ENCODE assay signal across 19 cellular contexts in genomic region chr17:1469231-1469852, GRCh38. TPM values are rescaled to one million over a fixed set of nuclear protein-coding genes. Genes with fewer than 3 reads are reported as not detected.
DNase-seq lines count a peak whose midpoint lies in the region; ATAC-seq, FAIRE-seq and TF ChIP-seq lines count a peak whose summit lies in the region.
"Had no signal": no experiment of that assay in that cellular context is flagged by ENCODE, and none has a peak within 500 bp of the region (broad histone marks: within the 10 kb centered on the region; RNA-seq: fewer than 3 reads in every experiment).

No MANE protein-coding gene starts in this region.

- H3K27ac ChIP-seq in GM12878 (ENCODE audit: control insufficient read depth, insufficient read depth) (no peak overlapping the region), liver (ENCODE audit: low read depth in 1 of 2, low read length in 2 of 2) (peak overlapping the region in 1 of 2 donors; percentile 83)
- H3K27ac ChIP-seq: ovary, skin epidermis, thoracic aorta had no signal

- no peak for TF ChIP-seq RAD21 in GM12878 (IDR thresholded peaks at IDR 0.05; ENCODE audit: insufficient read depth, low read depth, low read length)
- peak in 1 of 2 donors; percentile 16 for TF ChIP-seq RAD21 in liver (IDR thresholded peaks at IDR 0.05)

- H3K9ac ChIP-seq in GM12878 (ENCODE audit: control insufficient read depth, insufficient read depth, low read length): no peak overlapping the region
- no peak overlapping the region for H3K9ac ChIP-seq in liver (ENCODE audit: low read depth in 1 of 2, low read length in 2 of 2)

- TF ChIP-seq CTCF in GM12878 (IDR thresholded peaks at IDR 0.05 in 2 of 3, conservative IDR thresholded peaks at IDR 0.05 in 1 of 3; ENCODE audit: control insufficient read depth in 2 of 3, extremely low read depth in 1 of 3, insufficient read depth in 1 of 3, low read depth in 3 of 3, low read length in 3 of 3) (no peak), liver (IDR thresholded peaks at IDR 0.05; ENCODE audit: low read depth, low read length, missing input control) (no peak)

- TF ChIP-seq EP300 in GM12878 (IDR thresholded peaks at IDR 0.05; ENCODE audit: borderline replicate concordance in 1 of 2, control insufficient read depth in 1 of 2, low read depth in 2 of 2, low read length in 2 of 2): no peak

- no peaks in the 10 kb centered on the region for H4K20me1 ChIP-seq in GM12878 (ENCODE audit: control insufficient read depth, insufficient read depth)

- RAD21 ChIA-PET in GM12878 (lab: Charles Lee; ENCODE audit: unreplicated experiment): no interaction called here

- ATAC-seq in GM12878: no peak

- H3K27me3 ChIP-seq in GM12878 (replicated peaks in 1 of 2; ENCODE audit: control insufficient read depth in 2 of 2, insufficient read depth in 2 of 2, low read length in 1 of 2): no peaks in the 10 kb centered on the region
- H3K27me3 ChIP-seq in liver (ENCODE audit: control insufficient read depth in 4 of 4, insufficient read depth in 4 of 4, low read length in 3 of 4): no peaks in the 10 kb centered on the region
- H3K27me3 ChIP-seq: esophagus muscularis mucosa, ovary had no signal

- no peaks in the 10 kb centered on the region; the same call in 1 of the 2 replicates for H3K79me2 ChIP-seq in GM12878 (ENCODE audit: control insufficient read depth, insufficient read depth, low read length)

- SMC1A ChIA-PET in GM12878 (lab: Charles Lee; ENCODE audit: uncharacterized antibody, unreplicated experiment): interaction anchor here (0.6 kb wide), 1 partner anchor 104 kb away, joined by 3 read pairs; no protein-coding TSS in a partner anchor

- H3K9me3 ChIP-seq in GM12878 (replicated peaks; ENCODE audit: control insufficient read depth, insufficient read depth, low read length) (no peaks in the 10 kb centered on the region; the same call in 2 of the 3 replicates), liver (ENCODE audit: control insufficient read depth in 4 of 4, low read length in 3 of 4) (no peaks in the 10 kb centered on the region)
- H3K9me3 ChIP-seq: esophagus muscularis mucosa, ovary, thoracic aorta had no signal

- DNase-seq in D341Med (ENCODE audit: low spot score) (peak; percentile 58), HTR-8/SVneo (ENCODE audit: insufficient read length, low spot score) (no peak), GM12878 (ENCODE audit: low read depth, low spot score) (no peak), NCI-H2227 treated with DMSO at 0.1 percent for 48 hours (lab: John Stamatoyannopoulos, UW) (no peak), H4 (ENCODE audit: low spot score) (no peak), mucosa of gallbladder (ENCODE audit: low spot score) (no peak), putamen (ENCODE audit: low spot score) (no peak)
- DNase-seq: activated CD4-positive, alpha-beta T cell treated with anti-CD3 and anti-CD28 coated beads, Interleukin-2, amount 50 U/mL, for 4 hours; activated naive CD4-positive, alpha-beta T cell treated with anti-CD3 and anti-CD28 coated beads, Interleukin-2, amount 50 U/mL, for 16 hours; AML-193; dermis blood vessel endothelial cell; NCI-H1694 treated with DMSO at 0.1 percent for 48 hours; NCI-H524; ovary; stimulated activated CD4-positive, alpha-beta T cell treated with anti-CD3 and anti-CD28 coated beads, Interleukin-4, amount 100 ng/mL, for 4 hours had no signal

- in situ Hi-C loops in GM12878 (cut with MboI): no loop called here

- H3K4me3 ChIP-seq in GM12878: no peak overlapping the region
- H3K4me3 ChIP-seq in liver (ENCODE audit: low read depth in 1 of 3, low read length in 3 of 3): no peak overlapping the region
- H3K4me3 ChIP-seq: esophagus muscularis mucosa, ovary, skin epidermis, thoracic aorta had no signal

- TF ChIP-seq POLR2A in GM12878 (IDR thresholded peaks at IDR 0.05; ENCODE audit: low read depth, low read length): no peak

- POLR2A ChIA-PET in GM12878 (lab: Charles Lee): no interaction called here

- no peak overlapping the region for H3K4me2 ChIP-seq in GM12878 (ENCODE audit: control insufficient read depth, insufficient read depth)

- no TSS peak for BruUV-seq in GM12878 (replicated peaks; lab: Mats Ljungman, UMichigan)

- 94% methylated on average over 26 of the region's 28 CpGs for WGBS in GM12878 (ENCODE audit: insufficient coverage, insufficient replicate concordance, low lambda C conversion rate, missing lambda C conversion rate)
- WGBS in liver: 61% methylated on average over 28 of the region's 28 CpGs

- CTCF ChIA-PET in GM12878 (lab: Yijun Ruan, JAX): no interaction called here

- peak; percentile 73 for FAIRE-seq in HTR-8/SVneo (lab: Jason Lieb, UNC)
- FAIRE-seq in GM12878 (lab: Jason Lieb, UNC): no peak

- H3K36me3 ChIP-seq in GM12878 (ENCODE audit: control insufficient read depth in 2 of 2, insufficient read depth in 2 of 2, low read length in 1 of 2) (peaks cover 5 to 21% of the 10 kb centered on the region in 2 experiments), liver (ENCODE audit: control insufficient read depth in 4 of 4, insufficient read depth in 3 of 4, low read depth in 1 of 4, low read length in 3 of 4) (peaks cover 0 to 10% (median 3%) of the 10 kb centered on the region in 4 donors)
- H3K36me3 ChIP-seq: ovary had no signal

- no peak overlapping the region for H2AFZ ChIP-seq in GM12878 (ENCODE audit: control insufficient read depth, low read depth, low read length)

- H3K4me1 ChIP-seq in GM12878 (ENCODE audit: control insufficient read depth, insufficient read depth, low read length) (peaks cover 10% of the 10 kb centered on the region), liver (ENCODE audit: control insufficient read depth in 4 of 4, insufficient read depth in 4 of 4, low read length in 3 of 4) (peaks cover 11 to 16% (median 15%) of the 10 kb centered on the region in 4 donors)

- intact Hi-C loops in GM12878 (cut with micrococcal nuclease; ENCODE audit: unreplicated experiment): no loop called here

RNA-seq across cellular contexts. Expression of gene CRK, which starts 13.3 kb away (rescaled TPM):
- total RNA-seq in GM12878 (2013; cell fraction: nucleolus; rRNA removed): 23.8 and 24.9 TPM in 2 replicates
- 21.2 and 24.0 TPM in 2 replicates for total RNA-seq in GM12878 (2014; rRNA removed)
- total RNA-seq in GM12878 (2014; rRNA removed; fragmentation: Illumina TruSeq; extraction: Trizol): 20.6 and 21.3 TPM in 2 replicates
- 20.4 and 21.1 TPM in 2 replicates for total RNA-seq in GM12878 (2021)
- polyA plus RNA-seq in GM12878 (2011; ENCODE audit: low read depth): 4.2 TPM
- polyA plus RNA-seq in GM12878 (2011; rRNA removed): 23.8 and 26.8 TPM in 2 replicates
- polyA plus RNA-seq in GM12878 (2011; cell fraction: cytosol; rRNA removed): 14.6 and 15.0 TPM in 2 replicates
- polyA plus RNA-seq in GM12878 (2011; cell fraction: nucleus; rRNA removed): 5.2 and 8.8 TPM in 2 replicates
- 5.6 and 8.6 TPM in 2 replicates for polyA plus RNA-seq in GM12878 (2012)
- polyA plus RNA-seq in GM12878 (2014; fragmentation: Illumina TruSeq; extraction: Trizol): 19.9 and 21.8 TPM in 2 replicates
- 10 to 100 TPM; 11.1 to 11.3 TPM for polyA plus RNA-seq in GM12878 (2014; fragmentation: Nextera tagmentation; extraction: Ambion mirVana)
- polyA plus RNA-seq in GM12878 (2014; rRNA removed): 18.3 and 19.7 TPM in 2 replicates
- polyA plus RNA-seq in GM12878 (2016; fragmentation: Nextera tagmentation; extraction: Ambion mirVana): 10 to 100 TPM; 17.7 to 21.7 TPM
- polyA minus RNA-seq in GM12878 (2011; rRNA and poly(A)+ RNA removed): 22.0 and 30.1 TPM in 2 replicates
- polyA minus RNA-seq in GM12878 (2011; cell fraction: cytosol; rRNA and poly(A)+ RNA removed): 7.9 and 8.0 TPM in 2 replicates
- 4.1 and 8.1 TPM in 2 replicates for polyA minus RNA-seq in GM12878 (2011; cell fraction: nucleus; rRNA and poly(A)+ RNA removed)
- 10 to 100 TPM; 35.9 to 69.9 TPM for total RNA-seq in liver
- polyA plus RNA-seq in liver: 10 to 100 TPM; 29.5 to 33.7 TPM
- total RNA-seq in H4 (2014; rRNA removed; shearing (Covaris generic)): 70.9 and 80.5 TPM in 2 replicates
- total RNA-seq in mucosa of gallbladder: 82.2 TPM

RNA-seq across cellular contexts. Expression of gene MYO1C, which starts 23.1 kb away (rescaled TPM):
- total RNA-seq in GM12878 (2013; cell fraction: nucleolus; rRNA removed): 95.5 and 115 TPM in 2 replicates
- 32.4 and 40.4 TPM in 2 replicates for total RNA-seq in GM12878 (2014; rRNA removed)
- 23.7 and 26.1 TPM in 2 replicates for total RNA-seq in GM12878 (2014; rRNA removed; fragmentation: Illumina TruSeq; extraction: Trizol)
- 92.0 and 93.4 TPM in 2 replicates for total RNA-seq in GM12878 (2021)
- 59.3 TPM for polyA plus RNA-seq in GM12878 (2011; ENCODE audit: low read depth)
- 26.0 and 54.0 TPM in 2 replicates for polyA plus RNA-seq in GM12878 (2011; rRNA removed)
- 42.2 and 49.6 TPM in 2 replicates for polyA plus RNA-seq in GM12878 (2011; cell fraction: cytosol; rRNA removed)
- polyA plus RNA-seq in GM12878 (2011; cell fraction: nucleus; rRNA removed): 105 and 115 TPM in 2 replicates
- polyA plus RNA-seq in GM12878 (2012): 58.9 and 78.3 TPM in 2 replicates
- polyA plus RNA-seq in GM12878 (2014; fragmentation: Illumina TruSeq; extraction: Trizol): 26.3 and 39.5 TPM in 2 replicates
- 1 to 10 TPM; 1.2 to 3.6 TPM for polyA plus RNA-seq in GM12878 (2014; fragmentation: Nextera tagmentation; extraction: Ambion mirVana)
- polyA plus RNA-seq in GM12878 (2014; rRNA removed): 51.1 and 59.3 TPM in 2 replicates
- 10 to 100 TPM; 32.1 to 33.6 TPM for polyA plus RNA-seq in GM12878 (2016; fragmentation: Nextera tagmentation; extraction: Ambion mirVana)
- polyA minus RNA-seq in GM12878 (2011; rRNA and poly(A)+ RNA removed): 112 and 124 TPM in 2 replicates
- 23.8 and 35.1 TPM in 2 replicates for polyA minus RNA-seq in GM12878 (2011; cell fraction: cytosol; rRNA and poly(A)+ RNA removed)
- 52.8 and 76.2 TPM in 2 replicates for polyA minus RNA-seq in GM12878 (2011; cell fraction: nucleus; rRNA and poly(A)+ RNA removed)
- total RNA-seq in liver: 10 to 100 TPM; 20.3 to 61.7 TPM
- 10 to 100 TPM; 22.9 to 33.6 TPM for polyA plus RNA-seq in liver
- total RNA-seq in H4 (2014; rRNA removed; shearing (Covaris generic)): 53.1 and 53.4 TPM in 2 replicates
- total RNA-seq in mucosa of gallbladder: 285 TPM

RNA-seq across cellular contexts. Expression of gene INPP5K, which starts 47.1 kb away (rescaled TPM):
- 15.8 and 18.2 TPM in 2 replicates for total RNA-seq in GM12878 (2013; cell fraction: nucleolus; rRNA removed)
- total RNA-seq in GM12878 (2014; rRNA removed) (28.9 and 33.9 TPM in 2 replicates), GM12878 (2014; rRNA removed; fragmentation: Illumina TruSeq; extraction: Trizol) (11.1 and 11.7 TPM in 2 replicates), GM12878 (2021) (20.5 and 23.1 TPM in 2 replicates), liver (10 to 100 TPM; 19.2 to 47.1 TPM), mucosa of gallbladder (38.6 TPM)
- 20.9 TPM for polyA plus RNA-seq in GM12878 (2011; ENCODE audit: low read depth)
- polyA plus RNA-seq in GM12878 (2011; rRNA removed) (22.4 and 29.0 TPM in 2 replicates), GM12878 (2014; fragmentation: Illumina TruSeq; extraction: Trizol) (16.3 and 16.4 TPM in 2 replicates), GM12878 (2014; fragmentation: Nextera tagmentation; extraction: Ambion mirVana) (1 to 10 TPM in 1 of 2 experiments, under 1 TPM in 1; 0.58 to 1.5 TPM), GM12878 (2014; rRNA removed) (38.9 and 41.2 TPM in 2 replicates), GM12878 (2016; fragmentation: Nextera tagmentation; extraction: Ambion mirVana) (10 to 100 TPM; 23.6 to 26.7 TPM), liver (10 to 100 TPM in 1 of 2 donors, 1 to 10 TPM in 1; 9.9 to 12.5 TPM)
- 25.8 and 27.6 TPM in 2 replicates for polyA plus RNA-seq in GM12878 (2011; cell fraction: cytosol; rRNA removed)
- polyA plus RNA-seq in GM12878 (2011; cell fraction: nucleus; rRNA removed): 37.6 and 47.7 TPM in 2 replicates
- polyA plus RNA-seq in GM12878 (2012): 17.1 and 22.6 TPM in 2 replicates
- polyA minus RNA-seq in GM12878 (2011; rRNA and poly(A)+ RNA removed): 34.2 and 37.1 TPM in 2 replicates
- polyA minus RNA-seq in GM12878 (2011; cell fraction: cytosol; rRNA and poly(A)+ RNA removed): 11.6 and 18.7 TPM in 2 replicates
- 16.7 and 31.7 TPM in 2 replicates for polyA minus RNA-seq in GM12878 (2011; cell fraction: nucleus; rRNA and poly(A)+ RNA removed)
- total RNA-seq in H4 (2014; rRNA removed; shearing (Covaris generic)): 34.1 and 47.0 TPM in 2 replicates
